Comparison of ENCODE assay signal across 2 cellular contexts in the genomic region with DNA sequence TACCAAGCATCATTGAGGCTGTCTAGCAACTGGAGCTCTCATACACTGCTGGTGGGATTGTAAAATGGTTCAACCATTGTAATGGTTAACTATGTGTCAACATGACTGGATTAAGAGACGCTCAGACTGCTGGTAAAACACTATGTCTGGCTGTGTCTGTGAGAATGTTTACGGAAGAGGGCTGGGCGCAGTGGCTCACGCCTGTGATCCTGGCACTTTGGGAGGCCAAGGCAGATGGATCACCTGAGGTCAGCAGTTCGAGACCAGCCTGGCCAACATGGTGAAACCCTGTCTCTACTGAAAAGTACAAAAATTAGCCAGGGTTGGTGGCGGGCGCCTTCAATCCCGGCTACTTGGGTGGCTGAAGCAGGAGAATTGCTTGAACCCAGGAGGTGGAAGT.
TF ChIP-seq lines count a peak whose summit lies in the region.

No MANE protein-coding gene starts in this region.

TF ChIP-seq in HEK293, 187 proteins besides CTCF, POLR2A, EP300 and RAD21 (continued from another document):
- TF ChIP-seq, protein P1, sequence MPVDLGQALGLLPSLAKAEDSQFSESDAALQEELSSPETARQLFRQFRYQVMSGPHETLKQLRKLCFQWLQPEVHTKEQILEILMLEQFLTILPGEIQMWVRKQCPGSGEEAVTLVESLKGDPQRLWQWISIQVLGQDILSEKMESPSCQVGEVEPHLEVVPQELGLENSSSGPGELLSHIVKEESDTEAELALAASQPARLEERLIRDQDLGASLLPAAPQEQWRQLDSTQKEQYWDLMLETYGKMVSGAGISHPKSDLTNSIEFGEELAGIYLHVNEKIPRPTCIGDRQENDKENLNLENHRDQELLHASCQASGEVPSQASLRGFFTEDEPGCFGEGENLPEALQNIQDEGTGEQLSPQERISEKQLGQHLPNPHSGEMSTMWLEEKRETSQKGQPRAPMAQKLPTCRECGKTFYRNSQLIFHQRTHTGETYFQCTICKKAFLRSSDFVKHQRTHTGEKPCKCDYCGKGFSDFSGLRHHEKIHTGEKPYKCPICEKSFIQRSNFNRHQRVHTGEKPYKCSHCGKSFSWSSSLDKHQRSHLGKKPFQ (tag by site-specific recombination; IDR thresholded peaks at IDR 0.05) = no peak

TF ChIP-seq in liver, 16 proteins besides CTCF, POLR2A, EP300 and RAD21 (continued from another document):
- TF ChIP-seq, protein P2, sequence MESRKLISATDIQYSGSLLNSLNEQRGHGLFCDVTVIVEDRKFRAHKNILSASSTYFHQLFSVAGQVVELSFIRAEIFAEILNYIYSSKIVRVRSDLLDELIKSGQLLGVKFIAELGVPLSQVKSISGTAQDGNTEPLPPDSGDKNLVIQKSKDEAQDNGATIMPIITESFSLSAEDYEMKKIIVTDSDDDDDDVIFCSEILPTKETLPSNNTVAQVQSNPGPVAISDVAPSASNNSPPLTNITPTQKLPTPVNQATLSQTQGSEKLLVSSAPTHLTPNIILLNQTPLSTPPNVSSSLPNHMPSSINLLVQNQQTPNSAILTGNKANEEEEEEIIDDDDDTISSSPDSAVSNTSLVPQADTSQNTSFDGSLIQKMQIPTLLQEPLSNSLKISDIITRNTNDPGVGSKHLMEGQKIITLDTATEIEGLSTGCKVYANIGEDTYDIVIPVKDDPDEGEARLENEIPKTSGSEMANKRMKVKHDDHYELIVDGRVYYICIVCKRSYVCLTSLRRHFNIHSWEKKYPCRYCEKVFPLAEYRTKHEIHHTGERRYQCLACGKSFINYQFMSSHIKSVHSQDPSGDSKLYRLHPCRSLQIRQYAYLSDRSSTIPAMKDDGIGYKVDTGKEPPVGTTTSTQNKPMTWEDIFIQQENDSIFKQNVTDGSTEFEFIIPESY (IDR thresholded peaks at IDR 0.05) = no peak
- TF ChIP-seq NR2F2 (IDR thresholded peaks at IDR 0.05) = no peak
- TF ChIP-seq JUND (IDR thresholded peaks at IDR 0.05) = no peak
- TF ChIP-seq FOXA2 (IDR thresholded peaks at IDR 0.05) = peak; percentile 58
- peak; percentile 41 for TF ChIP-seq SP1 (IDR thresholded peaks at IDR 0.05)
- TF ChIP-seq, protein P3, sequence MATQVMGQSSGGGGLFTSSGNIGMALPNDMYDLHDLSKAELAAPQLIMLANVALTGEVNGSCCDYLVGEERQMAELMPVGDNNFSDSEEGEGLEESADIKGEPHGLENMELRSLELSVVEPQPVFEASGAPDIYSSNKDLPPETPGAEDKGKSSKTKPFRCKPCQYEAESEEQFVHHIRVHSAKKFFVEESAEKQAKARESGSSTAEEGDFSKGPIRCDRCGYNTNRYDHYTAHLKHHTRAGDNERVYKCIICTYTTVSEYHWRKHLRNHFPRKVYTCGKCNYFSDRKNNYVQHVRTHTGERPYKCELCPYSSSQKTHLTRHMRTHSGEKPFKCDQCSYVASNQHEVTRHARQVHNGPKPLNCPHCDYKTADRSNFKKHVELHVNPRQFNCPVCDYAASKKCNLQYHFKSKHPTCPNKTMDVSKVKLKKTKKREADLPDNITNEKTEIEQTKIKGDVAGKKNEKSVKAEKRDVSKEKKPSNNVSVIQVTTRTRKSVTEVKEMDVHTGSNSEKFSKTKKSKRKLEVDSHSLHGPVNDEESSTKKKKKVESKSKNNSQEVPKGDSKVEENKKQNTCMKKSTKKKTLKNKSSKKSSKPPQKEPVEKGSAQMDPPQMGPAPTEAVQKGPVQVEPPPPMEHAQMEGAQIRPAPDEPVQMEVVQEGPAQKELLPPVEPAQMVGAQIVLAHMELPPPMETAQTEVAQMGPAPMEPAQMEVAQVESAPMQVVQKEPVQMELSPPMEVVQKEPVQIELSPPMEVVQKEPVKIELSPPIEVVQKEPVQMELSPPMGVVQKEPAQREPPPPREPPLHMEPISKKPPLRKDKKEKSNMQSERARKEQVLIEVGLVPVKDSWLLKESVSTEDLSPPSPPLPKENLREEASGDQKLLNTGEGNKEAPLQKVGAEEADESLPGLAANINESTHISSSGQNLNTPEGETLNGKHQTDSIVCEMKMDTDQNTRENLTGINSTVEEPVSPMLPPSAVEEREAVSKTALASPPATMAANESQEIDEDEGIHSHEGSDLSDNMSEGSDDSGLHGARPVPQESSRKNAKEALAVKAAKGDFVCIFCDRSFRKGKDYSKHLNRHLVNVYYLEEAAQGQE (IDR thresholded peaks at IDR 0.05) = no peak
TF ChIP-seq in liver: peak in this region for 5.
